Comparison of ENCODE assay signal across 2 cellular contexts in the genomic region with DNA sequence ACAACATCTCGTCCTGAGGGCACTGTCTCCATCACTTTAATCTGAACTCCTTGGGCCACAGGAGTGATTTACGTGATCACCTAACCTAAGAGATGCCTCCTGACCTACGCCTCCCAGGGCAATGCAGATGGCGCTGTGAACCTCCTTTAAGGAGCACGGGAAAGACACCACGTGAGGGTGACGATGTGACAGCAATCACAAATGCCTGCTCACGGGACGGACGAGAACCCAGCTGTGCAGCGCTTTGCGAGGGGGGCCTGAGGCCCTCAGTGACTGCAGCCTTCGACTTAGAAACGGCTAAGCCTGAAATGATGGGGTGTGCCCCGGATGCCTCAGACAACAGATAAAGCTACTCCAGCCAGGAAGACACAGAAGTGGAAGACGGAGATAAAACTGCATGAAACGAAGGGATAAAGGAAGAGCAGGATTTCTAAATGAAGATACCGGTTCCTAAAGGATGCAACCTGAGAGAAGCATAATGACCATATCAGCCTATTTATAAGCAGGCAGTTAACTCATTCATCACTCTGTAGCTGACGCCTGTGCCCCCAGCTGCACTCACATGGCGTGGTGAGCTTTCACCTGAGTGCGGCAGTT.
TF ChIP-seq lines count a peak whose summit lies in the region.

No MANE protein-coding gene starts in this region.

TF ChIP-seq in IMR-90, 13 proteins besides CTCF, POLR2A, EP300 and RAD21:
- TF ChIP-seq BHLHE40 (IDR thresholded peaks at IDR 0.05; ENCODE audit: low read depth, low read length) (no peak), CEBPB (IDR thresholded peaks at IDR 0.05; ENCODE audit: low read depth, low read length) (no peak), SMC3 (IDR thresholded peaks at IDR 0.05; ENCODE audit: low read depth, low read length) (no peak), MAZ (IDR thresholded peaks at IDR 0.05; ENCODE audit: borderline replicate concordance, low read depth, low read length) (no peak), NFE2L2 (IDR thresholded peaks at IDR 0.05; ENCODE audit: low read depth, low read length) (no peak), RFX5 (IDR thresholded peaks at IDR 0.05; ENCODE audit: low read depth, low read length) (no peak)
- TF ChIP-seq, protein P1, sequence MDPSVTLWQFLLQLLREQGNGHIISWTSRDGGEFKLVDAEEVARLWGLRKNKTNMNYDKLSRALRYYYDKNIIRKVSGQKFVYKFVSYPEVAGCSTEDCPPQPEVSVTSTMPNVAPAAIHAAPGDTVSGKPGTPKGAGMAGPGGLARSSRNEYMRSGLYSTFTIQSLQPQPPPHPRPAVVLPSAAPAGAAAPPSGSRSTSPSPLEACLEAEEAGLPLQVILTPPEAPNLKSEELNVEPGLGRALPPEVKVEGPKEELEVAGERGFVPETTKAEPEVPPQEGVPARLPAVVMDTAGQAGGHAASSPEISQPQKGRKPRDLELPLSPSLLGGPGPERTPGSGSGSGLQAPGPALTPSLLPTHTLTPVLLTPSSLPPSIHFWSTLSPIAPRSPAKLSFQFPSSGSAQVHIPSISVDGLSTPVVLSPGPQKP (IDR thresholded peaks at IDR 0.05; ENCODE audit: borderline replicate concordance, low read depth, low read length): no peak

TF ChIP-seq in WTC11, 78 proteins besides CTCF, POLR2A, EP300 and RAD21:
- TF ChIP-seq ZNF671 (CRISPR knock-in tag; IDR thresholded peaks at IDR 0.05): no peak
- TF ChIP-seq RORB (CRISPR knock-in tag; IDR thresholded peaks at IDR 0.05): no peak
- TF ChIP-seq ATF1 (CRISPR knock-in tag; IDR thresholded peaks at IDR 0.05): no peak
- TF ChIP-seq NFATC4 (CRISPR knock-in tag; IDR thresholded peaks at IDR 0.05): no peak
- no peak for TF ChIP-seq CBFB (CRISPR knock-in tag; IDR thresholded peaks at IDR 0.05; ENCODE audit: low read depth)
- TF ChIP-seq, protein P2, sequence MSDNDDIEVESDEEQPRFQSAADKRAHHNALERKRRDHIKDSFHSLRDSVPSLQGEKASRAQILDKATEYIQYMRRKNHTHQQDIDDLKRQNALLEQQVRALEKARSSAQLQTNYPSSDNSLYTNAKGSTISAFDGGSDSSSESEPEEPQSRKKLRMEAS (CRISPR knock-in tag; IDR thresholded peaks at IDR 0.05): no peak
